In genomic region chr5:153490124-153491085, GRCh38 we compare ENCODE assay signal across 11 cellular contexts.
DNase-seq lines count a peak whose midpoint lies in the region; ATAC-seq and TF ChIP-seq lines count a peak whose summit lies in the region.
"Had no signal": no experiment of that assay in that cellular context is flagged by ENCODE, and none has a peak within 500 bp of the region (broad histone marks: within the 10 kb centered on the region; RNA-seq: fewer than 3 reads in every experiment).

TSS of gene GRIA1 (plus strand) at chr5:153490670.

- peak within 1 kb of the TSS; percentile 11 for H3K4me3 ChIP-seq in astrocyte of the spinal cord (ENCODE audit: low read depth, low read length)

- ATAC-seq in GM19328 (IDR thresholded peaks at IDR 0.05; ENCODE audit: unreplicated experiment) = no peak
- ATAC-seq: left ventricle myocardium superior had no signal

- TF ChIP-seq CTCF in astrocyte of the spinal cord (IDR thresholded peaks at IDR 0.05; ENCODE audit: low read depth, low read length) = no peak

- DNase-seq in NCI-H2107 treated with DMSO at 0.1 percent for 48 hours (lab: John Stamatoyannopoulos, UW; ENCODE audit: unreplicated experiment) = peak; percentile 11
- DNase-seq in NCI-H2107 (lab: John Stamatoyannopoulos, UW) = no peak
- DNase-seq in astrocyte of the spinal cord (ENCODE audit: low read depth, low spot score) = peak; percentile 7
- peak; percentile 68 for DNase-seq in islet precursor cell
- peak; percentile 40 for DNase-seq in superior temporal gyrus (ENCODE audit: extremely low spot score)
- DNase-seq in inferior parietal cortex (ENCODE audit: extremely low spot score) = no peak
- DNase-seq in AG08395 (ENCODE audit: low spot score) = no peak
- DNase-seq: activated CD4-positive, alpha-beta T cell treated with anti-CD3 and anti-CD28 coated beads, Interleukin-2, amount 50 U/mL, for 48 hours; KG1; left ventricle myocardium superior had no signal

- in situ Hi-C loops in astrocyte of the spinal cord (cut with HindIII; ENCODE audit: low sequenced_read_pairs) = no loop called here

Comparison
In these comparisons a context has a peak if more than half of its experiments do, and no peak if none do; other contexts are left out.
1. DNase-seq: peak in NCI-H2107 treated with DMSO at 0.1 percent for 48 hours (single experiment), astrocyte of the spinal cord (single experiment), islet precursor cell (single experiment) and superior temporal gyrus (single experiment); none in NCI-H2107 (single experiment), inferior parietal cortex (single experiment) and AG08395 (single experiment).